11 cellular contexts compared by ENCODE assay signal in genomic region chr3:142863010-142863787, GRCh38. TPM values are rescaled to one million over a fixed set of nuclear protein-coding genes. Genes with fewer than 3 reads are reported as not detected.
DNase-seq lines count a peak whose midpoint lies in the region; ATAC-seq lines count a peak whose summit lies in the region.
"Had no signal": no experiment of that assay in that cellular context is flagged by ENCODE, and none has a peak within 500 bp of the region (broad histone marks: within the 10 kb centered on the region; RNA-seq: fewer than 3 reads in every experiment).

No MANE protein-coding gene starts in this region.

- H4K20me1 ChIP-seq in BLaER1: no peaks in the 10 kb centered on the region

- H3K27me3 Mint-ChIP-seq in T-helper 17 cell: peaks cover 43% of the 10 kb centered on the region

- in situ Hi-C loops in KBM-7 (cut with MboI; ENCODE audit: low pct_unique_long_range_greater_than_20kb, low sequenced_read_pairs): no loop called here

- H3K4me3 ChIP-seq in BLaER1 (no peak overlapping the region), iPS-18a (ENCODE audit: low read length) (peak overlapping the region; percentile 4)

- H3K9ac ChIP-seq in BLaER1 (no peak overlapping the region), iPS-18a (ENCODE audit: low read length) (no peak overlapping the region)

- no peak overlapping the region for H3K27ac ChIP-seq in BLaER1
- peak overlapping the region; percentile 41 for H3K27ac ChIP-seq in iPS-18a (ENCODE audit: low read length)
- H3K27ac ChIP-seq in caudate nucleus (ENCODE audit: low read depth, low read length): no peak overlapping the region

- H3K4me1 ChIP-seq in BLaER1 (peaks cover 10% of the 10 kb centered on the region), iPS-18a (ENCODE audit: control insufficient read depth, low read depth, low read length) (peaks cover 58% of the 10 kb centered on the region)

- peaks cover 10% of the 10 kb centered on the region for H3K36me3 Mint-ChIP-seq in T-helper 17 cell (ENCODE audit: low read depth)

- H3K4me2 ChIP-seq in BLaER1: peak overlapping the region; percentile 28

- ATAC-seq in T-helper 17 cell: no peak
- no peak for ATAC-seq in GM18868 (IDR thresholded peaks at IDR 0.05; ENCODE audit: unreplicated experiment)
- ATAC-seq in GM21381 (IDR thresholded peaks at IDR 0.05; ENCODE audit: unreplicated experiment): no peak

- H3K4me1 Mint-ChIP-seq in T-helper 17 cell: peaks cover 8% of the 10 kb centered on the region

- H3K27ac Mint-ChIP-seq in T-helper 17 cell: peak overlapping the region; percentile 56

- DNase-seq in KBM-7 (peak; percentile 36), T-helper 17 cell (no peak), caudate nucleus (lab: John Stamatoyannopoulos, UW) (no peak), NCI-H187 (lab: John Stamatoyannopoulos, UW) (no peak)
- DNase-seq: activated naive CD4-positive, alpha-beta T cell treated with Interleukin-2 at 50 U/mL for 16 hours; DMS79; head of caudate nucleus had no signal

- no peaks in the 10 kb centered on the region for H3K27me3 ChIP-seq in BLaER1
- H3K27me3 ChIP-seq in iPS-18a (ENCODE audit: control insufficient read depth, insufficient read depth, low read length): no peaks in the 10 kb centered on the region

- H3K36me3 ChIP-seq in BLaER1 (no peaks in the 10 kb centered on the region), iPS-18a (ENCODE audit: control insufficient read depth, low read depth, low read length) (no peaks in the 10 kb centered on the region)

- H3K9me3 ChIP-seq in BLaER1 (no peaks in the 10 kb centered on the region), T-helper 17 cell (ENCODE audit: control insufficient read depth, low read length, poor library complexity, severe bottlenecking) (no peaks in the 10 kb centered on the region), iPS-18a (ENCODE audit: control insufficient read depth, low read depth, low read length) (no peaks in the 10 kb centered on the region)

- no peak overlapping the region for H3K4me3 Mint-ChIP-seq in T-helper 17 cell

RNA-seq across cellular contexts. Expression of gene PCOLCE2, which starts 25.7 kb away (rescaled TPM):
- not detected for total RNA-seq in T-helper 17 cell
